8 cellular contexts compared by ENCODE assay signal in the genomic region with DNA sequence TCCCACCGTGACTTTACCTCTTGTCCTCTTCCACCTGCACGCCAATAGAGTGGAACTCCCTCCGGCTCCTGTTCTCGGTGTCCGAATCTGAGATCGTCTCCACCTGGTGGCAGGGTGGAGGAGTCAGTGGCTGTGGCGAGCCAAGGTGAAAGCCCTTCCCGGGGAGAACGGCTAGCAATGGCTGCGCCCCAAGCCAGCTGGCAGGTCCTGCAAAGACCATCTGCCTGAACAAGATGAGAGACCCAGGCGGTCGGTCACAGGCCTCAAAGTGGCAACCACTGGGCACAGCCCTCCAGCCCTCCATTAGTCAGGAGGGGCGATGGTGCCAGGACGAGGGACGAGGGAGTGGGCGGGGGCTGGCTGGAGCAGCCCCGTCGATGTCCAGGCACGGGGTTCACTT. TPM values are rescaled to one million over a fixed set of nuclear protein-coding genes. Genes with fewer than 3 reads are reported as not detected.
DNase-seq lines count a peak whose midpoint lies in the region; TF ChIP-seq lines count a peak whose summit lies in the region.
"Had no signal": no experiment of that assay in that cellular context is flagged by ENCODE, and none has a peak within 500 bp of the region (broad histone marks: within the 10 kb centered on the region; RNA-seq: fewer than 3 reads in every experiment).

No MANE protein-coding gene starts in this region.

- H3K27ac ChIP-seq in endodermal cell (ENCODE audit: low read depth, low read length) (no peak overlapping the region), parathyroid adenoma (no peak overlapping the region)
- H3K27ac ChIP-seq: epithelial cell of prostate had no signal

- WGBS in endodermal cell (ENCODE audit: insufficient coverage in 1 of 2, insufficient read length in 1 of 2), 2 experiments: 30 to 44% methylated on average over 4 to 19 of the region's 19 CpGs

- peaks cover 55% of the 10 kb centered on the region for H3K27me3 ChIP-seq in endodermal cell (ENCODE audit: control insufficient read depth, insufficient read depth, low read length, poor library complexity, severe bottlenecking)
- no peaks in the 10 kb centered on the region for H3K27me3 ChIP-seq in parathyroid adenoma (ENCODE audit: control insufficient read depth, insufficient read depth, low read length)

- peak overlapping the region; percentile 44 for H3K4me2 ChIP-seq in parathyroid adenoma (ENCODE audit: low read length)

- H3K36me3 Mint-ChIP-seq in endodermal cell (ENCODE audit: low read depth): no peaks in the 10 kb centered on the region

- H3K9me3 Mint-ChIP-seq in endodermal cell: no peaks in the 10 kb centered on the region

- H3K4me3 ChIP-seq in endodermal cell (ENCODE audit: low read length) (no peak overlapping the region), parathyroid adenoma (ENCODE audit: low read depth, low read length) (no peak overlapping the region)

- no peak overlapping the region for H3K27ac Mint-ChIP-seq in endodermal cell

- H3K9ac ChIP-seq in endodermal cell (ENCODE audit: extremely low read depth, low read length, poor library complexity, severe bottlenecking) (no peak overlapping the region), parathyroid adenoma (no peak overlapping the region)

- H3K36me3 ChIP-seq in endodermal cell (ENCODE audit: control insufficient read depth, insufficient read depth, low read length) (no peaks in the 10 kb centered on the region), parathyroid adenoma (ENCODE audit: control insufficient read depth, insufficient read depth, low read length) (no peaks in the 10 kb centered on the region)

- H3K9me3 ChIP-seq in endodermal cell (ENCODE audit: control insufficient read depth, low read length): no peaks in the 10 kb centered on the region
- H3K9me3 ChIP-seq in parathyroid adenoma (ENCODE audit: control insufficient read depth, low read length): no peaks in the 10 kb centered on the region

- H2AFZ ChIP-seq in parathyroid adenoma: no peak overlapping the region

- DNase-seq in NCI-H748 treated with DMSO at 0.1 percent for 48 hours (lab: John Stamatoyannopoulos, UW) (peak; percentile 13), endodermal cell (peak; percentile 87), NCI-H345 treated with DMSO at 0.1 percent for 48 hours (lab: John Stamatoyannopoulos, UW; ENCODE audit: unreplicated experiment) (no peak), MV-4-11 (lab: John Stamatoyannopoulos, UW) (no peak), mesenteric fat pad (ENCODE audit: low spot score) (no peak)

- H3K4me3 Mint-ChIP-seq in endodermal cell: peak overlapping the region; percentile 56

- TF ChIP-seq CTCF in GM12873 (IDR thresholded peaks at IDR 0.05; ENCODE audit: insufficient read depth, low read depth, low read length, missing control alignments): peak; percentile 10
- peak; percentile 74 for TF ChIP-seq CTCF in endodermal cell (conservative IDR thresholded peaks at IDR 0.05)
- TF ChIP-seq CTCF in parathyroid adenoma (IDR thresholded peaks at IDR 0.05): no peak

- peaks cover 64% of the 10 kb centered on the region for H3K27me3 Mint-ChIP-seq in endodermal cell (ENCODE audit: insufficient read depth)

- no peaks in the 10 kb centered on the region for H3K79me2 ChIP-seq in parathyroid adenoma

- no peaks in the 10 kb centered on the region for H3K4me1 ChIP-seq in endodermal cell (ENCODE audit: control insufficient read depth, insufficient read depth, low read length)
- H3K4me1 ChIP-seq in parathyroid adenoma: no peaks in the 10 kb centered on the region

- H3K4me1 Mint-ChIP-seq in endodermal cell: peaks cover 3% of the 10 kb centered on the region

RNA-seq across cellular contexts. Expression of a gene that starts 25.4 kb away (rescaled TPM):
- total RNA-seq in endodermal cell (10 to 100 TPM; 43.0 to 47.6 TPM), mesenteric fat pad (57.0 TPM)
- polyA plus RNA-seq in endodermal cell (2013, experiment 1 of 2): 29.8 TPM
- 31.3 TPM for polyA plus RNA-seq in endodermal cell (2013, experiment 2 of 2)

RNA-seq across cellular contexts. Expression of a gene that starts 44.5 kb away (rescaled TPM):
- total RNA-seq in endodermal cell: 1 to 10 TPM; 4.4 to 4.6 TPM
- 1.7 TPM for polyA plus RNA-seq in endodermal cell (2013, experiment 1 of 2)
- 1.2 TPM for polyA plus RNA-seq in endodermal cell (2013, experiment 2 of 2)
- 0.51 TPM for total RNA-seq in mesenteric fat pad

Comparison
In these comparisons a context has a peak if more than half of its experiments do, and no peak if none do; other contexts are left out.
1. DNase-seq: peak in NCI-H748 treated with DMSO at 0.1 percent for 48 hours (single experiment) and endodermal cell (single experiment); none in NCI-H345 treated with DMSO at 0.1 percent for 48 hours (single experiment), MV-4-11 (single experiment) and mesenteric fat pad (single experiment).